Comparison of ENCODE assay signal across 17 cellular contexts in genomic region chr12:101040936-101041335, GRCh38.
"Had no signal": no experiment of that assay in that cellular context is flagged by ENCODE, and none has a peak within 500 bp of the region (broad histone marks: within the 10 kb centered on the region; RNA-seq: fewer than 3 reads in every experiment).

No MANE protein-coding gene starts in this region.

- H3K27me3 ChIP-seq: foreskin keratinocyte, spleen, stomach, testis, upper lobe of right lung had no signal

- H3K36me3 ChIP-seq: lower lobe of right lung, spleen, stomach, upper lobe of right lung had no signal

- DNase-seq: activated CD4-positive, CD25-positive, alpha-beta regulatory T cell treated with anti-CD3 and anti-CD28 coated beads, Interleukin-2, amount 50 U/mL, for 72 hours; activated naive CD8-positive, alpha-beta T cell treated with anti-CD3 and anti-CD28 coated beads for 36 hours; cortex of kidney; effector memory CD8-positive, alpha-beta T cell; foreskin keratinocyte; glutamatergic neuron; left cardiac atrium; lower lobe of right lung; nephron progenitor cell; occipital lobe; right cardiac atrium; spleen; stomach; T-helper 1 cell; T1000; testis; upper lobe of right lung had no signal

- H3K4me3 ChIP-seq: lower lobe of right lung, spleen, stomach, testis, upper lobe of right lung had no signal
